Comparison of ENCODE assay signal across 8 cellular contexts in genomic region chr13:30334663-30335386, GRCh38. TPM values are rescaled to one million over a fixed set of nuclear protein-coding genes. Genes with fewer than 3 reads are reported as not detected.
DNase-seq lines count a peak whose midpoint lies in the region; ATAC-seq, FAIRE-seq and TF ChIP-seq lines count a peak whose summit lies in the region.

No MANE protein-coding gene starts in this region.

- intact Hi-C loops in Caco-2 (cut with micrococcal nuclease; ENCODE audit: unreplicated experiment): loop anchor here (5.0 kb wide), 1 partner anchor 203 kb away; no protein-coding TSS in a partner anchor
- intact Hi-C loops in tibial artery (cut with DNase I; ENCODE audit: low total_unique reads): no loop called here
- intact Hi-C loops in ascending aorta (cut with DNase I): no loop called here

- H3K4me1 Mint-ChIP-seq in Caco-2 (ENCODE audit: low read depth, unreplicated experiment): peaks cover 30% of the 10 kb centered on the region

- TF ChIP-seq CTCF in Caco-2 (IDR thresholded peaks at IDR 0.05; ENCODE audit: insufficient read depth in 1 of 2, low read depth in 1 of 2, low read length in 1 of 2, severe bottlenecking in 1 of 2, unreplicated experiment in 1 of 2) (peak; percentile 32 to 48), tibial artery (IDR thresholded peaks at IDR 0.05) (peak; percentile 24 to 30), ascending aorta (IDR thresholded peaks at IDR 0.05) (peak in 1 of 3 experiments; percentile 30)

- H3K9me3 Mint-ChIP-seq in Caco-2 (ENCODE audit: unreplicated experiment): peaks cover 6% of the 10 kb centered on the region

- peaks cover 55% of the 10 kb centered on the region for H3K4me1 ChIP-seq in Caco-2
- no peaks in the 10 kb centered on the region for H3K4me1 ChIP-seq in SJCRH30
- peaks cover 0 to 16% (median 8%) of the 10 kb centered on the region in 4 donors for H3K4me1 ChIP-seq in tibial artery
- H3K4me1 ChIP-seq in ascending aorta: peaks cover 2 to 8% of the 10 kb centered on the region in 2 donors

- POLR2A ChIA-PET in Caco-2 (lab: Charles Lee): no interaction called here

- peak; percentile 57 for FAIRE-seq in H54 (lab: Jason Lieb, UNC)

- H3K4me3 ChIP-seq in Caco-2 (ENCODE audit: low read depth, low read length) (no peak overlapping the region), SJCRH30 (no peak overlapping the region), tibial artery (no peak overlapping the region), ascending aorta (no peak overlapping the region)

- H3K27me3 ChIP-seq in Caco-2 (replicated peaks; ENCODE audit: control insufficient read depth, insufficient read depth, low read length): no peaks in the 10 kb centered on the region
- H3K27me3 ChIP-seq in SJCRH30: no peaks in the 10 kb centered on the region
- H3K27me3 ChIP-seq in tibial artery: no peaks in the 10 kb centered on the region
- H3K27me3 ChIP-seq in ascending aorta: no peaks in the 10 kb centered on the region

- H3K36me3 Mint-ChIP-seq in Caco-2 (ENCODE audit: insufficient read depth, unreplicated experiment): no peaks in the 10 kb centered on the region

- peak in 1 of 2 experiments; percentile 58 for DNase-seq in Caco-2
- no peak for DNase-seq in H54 (ENCODE audit: insufficient read length, low spot score)
- DNase-seq in SJCRH30: peak; percentile 40 to 78
- peak; percentile 14 for DNase-seq in glomerular visceral epithelial cell (ENCODE audit: extremely low spot score)
- DNase-seq in tibial artery: no peak
- DNase-seq in ascending aorta (ENCODE audit: low spot score in 2 of 2): no peak

- CTCF ChIA-PET in Caco-2 (lab: Charles Lee): no interaction called here

- no peaks in the 10 kb centered on the region for H3K27me3 Mint-ChIP-seq in Caco-2 (ENCODE audit: insufficient read depth, unreplicated experiment)

- no TSS peak for BruUV-seq in Caco-2 (replicated peaks; lab: Mats Ljungman, UMichigan)

- H3K27ac ChIP-seq in SJCRH30 (no peak overlapping the region), tibial artery (no peak overlapping the region), ascending aorta (no peak overlapping the region)

- no peaks in the 10 kb centered on the region for H3K36me3 ChIP-seq in Caco-2 (ENCODE audit: control insufficient read depth, insufficient read depth, low read length)
- no peaks in the 10 kb centered on the region for H3K36me3 ChIP-seq in SJCRH30
- no peaks in the 10 kb centered on the region for H3K36me3 ChIP-seq in tibial artery
- H3K36me3 ChIP-seq in ascending aorta: no peaks in the 10 kb centered on the region

- ATAC-seq in GM21576 (IDR thresholded peaks at IDR 0.05; ENCODE audit: unreplicated experiment) (no peak), HG02678 (IDR thresholded peaks at IDR 0.05; ENCODE audit: unreplicated experiment) (no peak)

- H3K27ac Mint-ChIP-seq in Caco-2 (ENCODE audit: unreplicated experiment): no peak overlapping the region

- TF ChIP-seq POLR2A in H54 (IDR thresholded peaks at IDR 0.05; ENCODE audit: low read depth, low read length): no peak

- H3K9me3 ChIP-seq in Caco-2 (no peaks in the 10 kb centered on the region), SJCRH30 (replicated peaks) (no peaks in the 10 kb centered on the region; the same call in 1 of the 2 replicates), tibial artery (no peaks in the 10 kb centered on the region), ascending aorta (no peaks in the 10 kb centered on the region)

- no peak overlapping the region for H3K4me3 Mint-ChIP-seq in Caco-2 (ENCODE audit: unreplicated experiment)

RNA-seq across cellular contexts. Expression of gene KATNAL1, which starts 27.5 kb away (rescaled TPM):
- total RNA-seq in Caco-2 (2022): 4.0 and 8.1 TPM in 2 replicates
- 16.4 and 20.3 TPM in 2 replicates for total RNA-seq in SJCRH30 (2014; rRNA removed; shearing (Covaris generic))
- 13.2 TPM for total RNA-seq in ascending aorta

Comparison
In these comparisons a context has a peak if more than half of its experiments do, and no peak if none do; other contexts are left out.
1. DNase-seq: peak in SJCRH30 (2 of 2) and glomerular visceral epithelial cell (single experiment); none in H54 (single experiment), tibial artery (0 of 2) and ascending aorta (0 of 2).